ENCODE assay signal across 11 cellular contexts in genomic region chr6:68559052-68559451, GRCh38.
DNase-seq lines count a peak whose midpoint lies in the region; ATAC-seq and TF ChIP-seq lines count a peak whose summit lies in the region.
"Had no signal": no experiment of that assay in that cellular context is flagged by ENCODE, and none has a peak within 500 bp of the region (broad histone marks: within the 10 kb centered on the region; RNA-seq: fewer than 3 reads in every experiment).

No MANE protein-coding gene starts in this region.

- H3K9ac ChIP-seq in endodermal cell (ENCODE audit: extremely low read depth, low read length, poor library complexity, severe bottlenecking), result no peak overlapping the region

- H3K4me1 ChIP-seq in endodermal cell (ENCODE audit: control insufficient read depth, insufficient read depth, low read length), result no peaks in the 10 kb centered on the region
- H3K4me1 ChIP-seq in suprapubic skin, result no peaks in the 10 kb centered on the region
- H3K4me1 ChIP-seq: left lung had no signal

- DNase-seq in NCI-H748 (lab: John Stamatoyannopoulos, UW; ENCODE audit: unreplicated experiment) (peak; percentile 90), endodermal cell (no peak), suprapubic skin (ENCODE audit: low spot score in 2 of 2) (no peak), NCI-H526 treated with DMSO at 0.1 percent for 48 hours (lab: John Stamatoyannopoulos, UW) (no peak)
- DNase-seq in stimulated activated CD4-positive, alpha-beta T cell treated with anti-CD3 and anti-CD28 coated beads, Interleukin-2, amount 100 ng/mL, for 48 hours, result no peak
- DNase-seq: activated CD4-positive, alpha-beta T cell treated with anti-CD3 and anti-CD28 coated beads, Interleukin-2, amount 50 U/mL, for 4 hours; activated naive CD8-positive, alpha-beta T cell treated with anti-CD3 and anti-CD28 coated beads, Interleukin-2, amount 50 U/mL, for 24 hours; left lung had no signal

- H3K27ac ChIP-seq in 22Rv1, result peak overlapping the region; percentile 37
- H3K27ac ChIP-seq in endodermal cell (ENCODE audit: low read depth, low read length), result peak overlapping the region; percentile 72
- H3K27ac ChIP-seq in suprapubic skin, result no peak overlapping the region
- H3K27ac ChIP-seq: left lung had no signal

- TF ChIP-seq POLR2A in suprapubic skin (IDR thresholded peaks at IDR 0.05), result no peak

- no peak overlapping the region for H3K4me3 Mint-ChIP-seq in endodermal cell
- H3K4me3 Mint-ChIP-seq: activated naive CD8-positive, alpha-beta T cell treated with anti-CD3 and anti-CD28 coated beads, Interleukin-2, amount 50 U/mL, for 24 hours had no signal

- no peaks in the 10 kb centered on the region for H3K36me3 ChIP-seq in endodermal cell (ENCODE audit: control insufficient read depth, insufficient read depth, low read length)
- H3K36me3 ChIP-seq in suprapubic skin, result no peaks in the 10 kb centered on the region
- H3K36me3 ChIP-seq: left lung had no signal

- no peak overlapping the region for H3K27ac Mint-ChIP-seq in endodermal cell
- H3K27ac Mint-ChIP-seq: activated naive CD8-positive, alpha-beta T cell treated with anti-CD3 and anti-CD28 coated beads, Interleukin-2, amount 50 U/mL, for 24 hours had no signal

- no peaks in the 10 kb centered on the region for H3K27me3 Mint-ChIP-seq in endodermal cell (ENCODE audit: insufficient read depth)
- H3K27me3 Mint-ChIP-seq: activated naive CD8-positive, alpha-beta T cell treated with anti-CD3 and anti-CD28 coated beads, Interleukin-2, amount 50 U/mL, for 24 hours had no signal

- H3K27me3 ChIP-seq in endodermal cell (ENCODE audit: control insufficient read depth, insufficient read depth, low read length, poor library complexity, severe bottlenecking) (no peaks in the 10 kb centered on the region), suprapubic skin (no peaks in the 10 kb centered on the region)
- H3K27me3 ChIP-seq: left lung had no signal

- TF ChIP-seq EP300 in Ishikawa (IDR thresholded peaks at IDR 0.05; ENCODE audit: borderline replicate concordance), result no peak
- TF ChIP-seq EP300 in suprapubic skin (IDR thresholded peaks at IDR 0.05), result no peak

- ATAC-seq in GM18502 (IDR thresholded peaks at IDR 0.05; ENCODE audit: poor library complexity, unreplicated experiment), result no peak
- ATAC-seq: activated naive CD8-positive, alpha-beta T cell treated with anti-CD3 and anti-CD28 coated beads, Interleukin-2, amount 50 U/mL, for 24 hours; left lung had no signal

- no peaks in the 10 kb centered on the region for H3K9me3 ChIP-seq in endodermal cell (ENCODE audit: control insufficient read depth, low read length)
- H3K9me3 ChIP-seq in suprapubic skin, result no peaks in the 10 kb centered on the region
- H3K9me3 ChIP-seq: left lung had no signal

- H3K4me1 Mint-ChIP-seq in endodermal cell, result peaks cover 2% of the 10 kb centered on the region
- H3K4me1 Mint-ChIP-seq: activated naive CD8-positive, alpha-beta T cell treated with anti-CD3 and anti-CD28 coated beads, Interleukin-2, amount 50 U/mL, for 24 hours had no signal

- H3K4me3 ChIP-seq in endodermal cell (ENCODE audit: low read length), result no peak overlapping the region
- no peak overlapping the region for H3K4me3 ChIP-seq in suprapubic skin
- H3K4me3 ChIP-seq: left lung had no signal

- 66 to 75% methylated on average over 1 of the region's 1 CpG for WGBS in endodermal cell (ENCODE audit: insufficient coverage in 1 of 2, insufficient read length in 1 of 2), 2 experiments
- 17% methylated on average over 1 of the region's 1 CpG for WGBS in suprapubic skin

- no peaks in the 10 kb centered on the region for H3K9me3 Mint-ChIP-seq in endodermal cell

- TF ChIP-seq RAD21 in Ishikawa (IDR thresholded peaks at IDR 0.05; ENCODE audit: low read depth), result peak; percentile 37

- TF ChIP-seq CTCF in 22Rv1 (IDR thresholded peaks at IDR 0.05) (peak; percentile 37), endodermal cell (conservative IDR thresholded peaks at IDR 0.05) (peak; percentile 50), suprapubic skin (IDR thresholded peaks at IDR 0.05) (no peak)

- H3K36me3 Mint-ChIP-seq in endodermal cell (ENCODE audit: low read depth), result no peaks in the 10 kb centered on the region

TF ChIP-seq in Ishikawa, 13 proteins besides CTCF, POLR2A, EP300 and RAD21:
- TF ChIP-seq TCF12 (IDR thresholded peaks at IDR 0.05; ENCODE audit: low read depth) (no peak), CEBPB (IDR thresholded peaks at IDR 0.05) (peak; percentile 84)
TF ChIP-seq in Ishikawa: peak in this region for 1.

Comparison
In these comparisons a context has a peak if more than half of its experiments do, and no peak if none do; other contexts are left out.
1. CTCF ChIP-seq: peak in 22Rv1 (single experiment) and endodermal cell (single experiment); none in suprapubic skin (0 of 2).